ENCODE assay signal across 18 cellular contexts in genomic region chr16:50318796-50319578, GRCh38. TPM values are rescaled to one million over a fixed set of nuclear protein-coding genes. Genes with fewer than 3 reads are reported as not detected.
DNase-seq lines count a peak whose midpoint lies in the region; ATAC-seq and TF ChIP-seq lines count a peak whose summit lies in the region.
"Had no signal": no experiment of that assay in that cellular context is flagged by ENCODE, and none has a peak within 500 bp of the region (broad histone marks: within the 10 kb centered on the region; RNA-seq: fewer than 3 reads in every experiment).

No MANE protein-coding gene starts in this region.

- no peak overlapping the region for H3K4me2 ChIP-seq in mesendoderm (ENCODE audit: low read length)

- no peak overlapping the region for H3K4ac ChIP-seq in mesendoderm (ENCODE audit: low read depth, low read length)

- BruUV-seq in Caco-2 (replicated peaks; lab: Mats Ljungman, UMichigan) = TSS peak; percentile 19

- no peaks in the 10 kb centered on the region for H3K9me3 Mint-ChIP-seq in CD4-positive, alpha-beta T cell
- no peaks in the 10 kb centered on the region for H3K9me3 Mint-ChIP-seq in Caco-2 (ENCODE audit: unreplicated experiment)
- no peaks in the 10 kb centered on the region for H3K9me3 Mint-ChIP-seq in activated naive CD8-positive, alpha-beta T cell treated with anti-CD3 and anti-CD28 coated beads for 36 hours
- H3K9me3 Mint-ChIP-seq: nephron had no signal

- peak; percentile 66 for ATAC-seq in CD4-positive, alpha-beta T cell (ENCODE audit: poor library complexity)
- no peak for ATAC-seq in HG03571 (IDR thresholded peaks at IDR 0.05; ENCODE audit: unreplicated experiment)

- H3K4me1 ChIP-seq in Caco-2 (peaks cover 22% of the 10 kb centered on the region), mesendoderm (ENCODE audit: control insufficient read depth, low read depth, low read length) (no peaks in the 10 kb centered on the region), esophagus squamous epithelium (peaks cover 0 to 14% (median 5%) of the 10 kb centered on the region in 3 donors)

- H3K4me3 ChIP-seq in Caco-2 (ENCODE audit: low read depth, low read length) (no peak overlapping the region), mesendoderm (ENCODE audit: low read length) (no peak overlapping the region), esophagus squamous epithelium (no peak overlapping the region)
- H3K4me3 ChIP-seq: lung, thoracic aorta had no signal

- WGBS in mesendoderm (ENCODE audit: extremely low coverage, insufficient coverage, low lambda C conversion rate) = no CpG with 5 or more reads among the region's 9 CpGs
- 76 to 84% methylated on average over 9 of the region's 9 CpGs for WGBS in esophagus squamous epithelium, 2 donors

- H2BK15ac ChIP-seq in mesendoderm (replicated peaks; ENCODE audit: low read depth) = no peak overlapping the region

- peaks cover 35% of the 10 kb centered on the region for H3K4me1 Mint-ChIP-seq in CD4-positive, alpha-beta T cell (ENCODE audit: low read depth)
- peaks cover 21% of the 10 kb centered on the region for H3K4me1 Mint-ChIP-seq in Caco-2 (ENCODE audit: low read depth, unreplicated experiment)
- peaks cover 20% of the 10 kb centered on the region for H3K4me1 Mint-ChIP-seq in activated naive CD8-positive, alpha-beta T cell treated with anti-CD3 and anti-CD28 coated beads for 36 hours

- H2BK120ac ChIP-seq in mesendoderm (ENCODE audit: low read depth, low read length) = no peak overlapping the region

- TF ChIP-seq POLR2A in esophagus squamous epithelium (IDR thresholded peaks at IDR 0.05) = no peak

- H3K79me1 ChIP-seq in mesendoderm (ENCODE audit: low read length) = no peaks in the 10 kb centered on the region

- no peak for TF ChIP-seq CTCF in CD4-positive, alpha-beta T cell (IDR thresholded peaks at IDR 0.05)
- TF ChIP-seq CTCF in Caco-2 (IDR thresholded peaks at IDR 0.05; ENCODE audit: insufficient read depth in 1 of 2, low read depth in 1 of 2, low read length in 1 of 2, severe bottlenecking in 1 of 2, unreplicated experiment in 1 of 2) (no peak), esophagus squamous epithelium (IDR thresholded peaks at IDR 0.05) (no peak)

- POLR2A ChIA-PET in CD4-positive, alpha-beta T cell (lab: Charles Lee) = no interaction called here
- POLR2A ChIA-PET in Caco-2 (lab: Charles Lee) = no interaction called here

- H2BK5ac ChIP-seq in mesendoderm (ENCODE audit: low read length) = no peak overlapping the region

- CTCF ChIA-PET in CD4-positive, alpha-beta T cell (lab: Charles Lee) = interaction anchor here (1.0 kb wide), 1 partner anchor 8 kb away, joined by 4 read pairs; no protein-coding TSS in a partner anchor
- CTCF ChIA-PET in Caco-2 (lab: Charles Lee) = no interaction called here

- H3K56ac ChIP-seq in mesendoderm (ENCODE audit: low read length) = no peak overlapping the region

- intact Hi-C loops in CD4-positive, alpha-beta T cell (cut with DNase I, micrococcal nuclease) = loop anchor here in 1 of 2 experiments (10.0 kb wide), 1 partner anchor 54 kb away; the partner anchor contains the start of gene ADCY7
- intact Hi-C loops in Caco-2 (cut with micrococcal nuclease; ENCODE audit: unreplicated experiment) (no loop called here), posterior vena cava (cut with DNase I) (no loop called here), esophagus squamous epithelium (cut with DNase I) (no loop called here)

- no peak overlapping the region for H4K5ac ChIP-seq in mesendoderm (ENCODE audit: low read length)

- peaks cover 6% of the 10 kb centered on the region for H3K36me3 ChIP-seq in Caco-2 (ENCODE audit: control insufficient read depth, insufficient read depth, low read length)
- H3K36me3 ChIP-seq in mesendoderm (ENCODE audit: control insufficient read depth, insufficient read depth, low read length) = peaks cover 6% of the 10 kb centered on the region
- H3K36me3 ChIP-seq in esophagus squamous epithelium = peaks cover 6 to 100% (median 34%) of the 10 kb centered on the region in 3 donors

- no peak overlapping the region for H3K4me3 Mint-ChIP-seq in CD4-positive, alpha-beta T cell
- no peak overlapping the region for H3K4me3 Mint-ChIP-seq in Caco-2 (ENCODE audit: unreplicated experiment)
- H3K4me3 Mint-ChIP-seq in activated naive CD8-positive, alpha-beta T cell treated with anti-CD3 and anti-CD28 coated beads for 36 hours = no peak overlapping the region
- H3K4me3 Mint-ChIP-seq: nephron had no signal

- H3K79me2 ChIP-seq in mesendoderm (ENCODE audit: control insufficient read depth, insufficient read depth, low read length) = no peaks in the 10 kb centered on the region

- DNase-seq in CD4-positive, alpha-beta T cell = no peak
- DNase-seq in Caco-2 (peak in 1 of 2 experiments; percentile 46), mesendoderm (peak; percentile 21), posterior vena cava (ENCODE audit: low spot score) (no peak), esophagus squamous epithelium (lab: John Stamatoyannopoulos, UW) (no peak)
- no peak for DNase-seq in activated naive CD8-positive, alpha-beta T cell treated with anti-CD3 and anti-CD28 coated beads for 36 hours
- DNase-seq: DMS153, glutamatergic neuron, NCI-H1417 treated with DMSO at 0.1 percent for 48 hours, NCI-H526 treated with DMSO at 0.1 percent for 48 hours, posterior cingulate gyrus, SHP77, T-helper 1 cell had no signal

- H3K36me3 Mint-ChIP-seq in CD4-positive, alpha-beta T cell (ENCODE audit: low read depth) = peaks cover 88% of the 10 kb centered on the region
- peaks cover 88% of the 10 kb centered on the region for H3K36me3 Mint-ChIP-seq in Caco-2 (ENCODE audit: insufficient read depth, unreplicated experiment)
- peaks cover 26% of the 10 kb centered on the region for H3K36me3 Mint-ChIP-seq in activated naive CD8-positive, alpha-beta T cell treated with anti-CD3 and anti-CD28 coated beads for 36 hours

- no peak overlapping the region for H3K27ac ChIP-seq in CD4-positive, alpha-beta T cell (ENCODE audit: low read depth, low read length)
- H3K27ac ChIP-seq in mesendoderm (ENCODE audit: low read depth, low read length) (no peak overlapping the region), esophagus squamous epithelium (no peak overlapping the region)
- H3K27ac ChIP-seq: thoracic aorta, VCaP had no signal

- no peaks in the 10 kb centered on the region for H3K27me3 ChIP-seq in CD4-positive, alpha-beta T cell (ENCODE audit: control insufficient read depth, insufficient read depth, low read length)
- no peaks in the 10 kb centered on the region for H3K27me3 ChIP-seq in Caco-2 (replicated peaks; ENCODE audit: control insufficient read depth, insufficient read depth, low read length)
- no peaks in the 10 kb centered on the region for H3K27me3 ChIP-seq in mesendoderm (ENCODE audit: insufficient read depth, low read length, poor library complexity)
- no peaks in the 10 kb centered on the region for H3K27me3 ChIP-seq in esophagus squamous epithelium

- H4K8ac ChIP-seq in mesendoderm (ENCODE audit: low read depth, low read length) = no peak overlapping the region

- H3K18ac ChIP-seq in mesendoderm (ENCODE audit: low read length) = no peak overlapping the region

- no peak overlapping the region for H2AK5ac ChIP-seq in mesendoderm (ENCODE audit: low read length)

- H3K23ac ChIP-seq in mesendoderm (ENCODE audit: low read length) = no peak overlapping the region

- no peaks in the 10 kb centered on the region for H3K9me3 ChIP-seq in CD4-positive, alpha-beta T cell (ENCODE audit: control insufficient read depth, low read length)
- no peaks in the 10 kb centered on the region for H3K9me3 ChIP-seq in Caco-2
- H3K9me3 ChIP-seq in esophagus squamous epithelium = no peaks in the 10 kb centered on the region
- H3K9me3 ChIP-seq: thoracic aorta had no signal

- H3K27ac Mint-ChIP-seq in CD4-positive, alpha-beta T cell = peak overlapping the region; percentile 75
- H3K27ac Mint-ChIP-seq in Caco-2 (ENCODE audit: unreplicated experiment) = peak overlapping the region; percentile 53
- H3K27ac Mint-ChIP-seq in activated naive CD8-positive, alpha-beta T cell treated with anti-CD3 and anti-CD28 coated beads for 36 hours = peak overlapping the region; percentile 54

- H3K9ac ChIP-seq in mesendoderm (ENCODE audit: low read length) = no peak overlapping the region

- H3K27me3 Mint-ChIP-seq in CD4-positive, alpha-beta T cell = no peaks in the 10 kb centered on the region
- no peaks in the 10 kb centered on the region for H3K27me3 Mint-ChIP-seq in Caco-2 (ENCODE audit: insufficient read depth, unreplicated experiment)
- H3K27me3 Mint-ChIP-seq in activated naive CD8-positive, alpha-beta T cell treated with anti-CD3 and anti-CD28 coated beads for 36 hours = no peaks in the 10 kb centered on the region

RNA-seq across cellular contexts. Expression of gene BRD7, which starts 49.8 kb away (rescaled TPM):
- total RNA-seq in CD4-positive, alpha-beta T cell = 100 to 1,000 TPM in 1 of 2 experiments, 10 to 100 TPM in 1; 95.4 to 103 TPM
- total RNA-seq in Caco-2 (2022) (147 and 170 TPM in 2 replicates), posterior vena cava (10 to 100 TPM; 54.5 to 71.3 TPM), esophagus squamous epithelium (10 to 100 TPM; 42.0 to 81.9 (median 51.4) TPM)
- 10 to 100 TPM; 93.6 to 98.5 TPM for total RNA-seq in activated naive CD8-positive, alpha-beta T cell treated with anti-CD3 and anti-CD28 coated beads for 36 hours
- polyA plus RNA-seq in mesendoderm (2013, experiment 1 of 2) = 134 TPM
- polyA plus RNA-seq in mesendoderm (2013, experiment 2 of 2) = 139 TPM

RNA-seq across cellular contexts. Expression of gene ADCY7, which starts 52.6 kb away (rescaled TPM):
- total RNA-seq in CD4-positive, alpha-beta T cell = 100 to 1,000 TPM; 136 to 147 TPM
- total RNA-seq in Caco-2 (2022) (51.3 and 54.2 TPM in 2 replicates), posterior vena cava (10 to 100 TPM; 31.3 to 50.2 TPM), esophagus squamous epithelium (10 to 100 TPM; 21.2 to 23.9 (median 23.3) TPM)
- total RNA-seq in activated naive CD8-positive, alpha-beta T cell treated with anti-CD3 and anti-CD28 coated beads for 36 hours = 10 to 100 TPM; 72.3 to 73.1 TPM
- 0.58 TPM for polyA plus RNA-seq in mesendoderm (2013, experiment 1 of 2)
- polyA plus RNA-seq in mesendoderm (2013, experiment 2 of 2) = 0.84 TPM
